In the genomic region with DNA sequence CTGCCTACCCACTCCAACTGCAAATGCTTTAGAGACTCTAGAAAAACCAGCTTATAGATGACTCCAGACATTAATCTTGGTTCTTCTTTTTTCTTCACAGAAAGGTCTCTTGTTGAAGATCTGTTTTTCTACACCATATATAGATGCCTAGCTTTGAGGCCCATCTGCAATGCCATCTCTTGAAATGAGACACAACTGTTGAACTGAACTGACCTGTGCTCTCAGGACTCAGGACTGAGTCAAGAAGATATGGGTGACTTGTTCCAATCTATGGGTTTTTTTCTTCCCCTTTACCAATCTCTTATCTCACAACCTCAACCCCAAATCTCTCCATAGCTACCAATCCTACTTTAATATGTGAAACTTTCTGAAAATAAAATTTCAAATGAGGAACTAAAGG, we compare ENCODE assay signal across 23 cellular contexts.
DNase-seq lines count a peak whose midpoint lies in the region; ATAC-seq and TF ChIP-seq lines count a peak whose summit lies in the region.
"Had no signal": no experiment of that assay in that cellular context is flagged by ENCODE, and none has a peak within 500 bp of the region (broad histone marks: within the 10 kb centered on the region; RNA-seq: fewer than 3 reads in every experiment).

No MANE protein-coding gene starts in this region.

- peak; percentile 31 for DNase-seq in GM13977 (ENCODE audit: low spot score)
- DNase-seq in OCI-M1 (lab: John Stamatoyannopoulos, UW) = peak; percentile 15
- no peak for DNase-seq in DMS153 (lab: John Stamatoyannopoulos, UW)
- no peak for DNase-seq in activated CD8-positive, alpha-beta memory T cell treated with anti-CD3 and anti-CD28 coated beads, Interleukin-2, amount 10 ng/mL, durations not matched to agents 7 days and 5 days
- DNase-seq in head of caudate nucleus = no peak
- DNase-seq: ACHN; activated CD4-positive, alpha-beta T cell treated with anti-CD3 and anti-CD28 coated beads, Interleukin-2, amount 50 U/mL, for 48 hours; activated naive CD4-positive, alpha-beta T cell; activated T-cell treated with anti-CD3 and anti-CD28 coated beads for 4 hours; caudate nucleus; CD4-positive, alpha-beta T cell; Karpas-422; left cardiac atrium; naive thymus-derived CD8-positive, alpha-beta T cell; NCI-H1105; NCI-H2081 treated with DMSO at 0.1 percent for 48 hours; NCI-H510A treated with DMSO at 0.1 percent for 48 hours had no signal

- in situ Hi-C loops in GM13977 (cut with MboI; ENCODE audit: low pct_unique_long_range_greater_than_20kb, low sequenced_read_pairs, unreplicated experiment) = no loop called here

- no peak overlapping the region for H3K27ac Mint-ChIP-seq in activated CD8-positive, alpha-beta memory T cell treated with anti-CD3 and anti-CD28 coated beads, Interleukin-2, amount 10 ng/mL, durations not matched to agents 7 days and 5 days
- H3K27ac Mint-ChIP-seq: CD4-positive, alpha-beta T cell; naive thymus-derived CD8-positive, alpha-beta T cell; stimulated activated effector memory CD8-positive, alpha-beta T cell treated with anti-CD3 and anti-CD28 coated beads, Interleukin-12 subunit alpha, Interleukin-12 subunit beta, amount 100 ng/mL, for 72 hours had no signal

- no peak for TF ChIP-seq CTCF in GM13977 (IDR thresholded peaks at IDR 0.05; ENCODE audit: extremely low read depth, insufficient read depth, missing control alignments)

- no peak overlapping the region for H3K4me3 Mint-ChIP-seq in activated CD8-positive, alpha-beta memory T cell treated with anti-CD3 and anti-CD28 coated beads, Interleukin-2, amount 10 ng/mL, durations not matched to agents 7 days and 5 days
- H3K4me3 Mint-ChIP-seq: CD4-positive, alpha-beta T cell; naive thymus-derived CD8-positive, alpha-beta T cell; stimulated activated effector memory CD8-positive, alpha-beta T cell treated with anti-CD3 and anti-CD28 coated beads, Interleukin-12 subunit alpha, Interleukin-12 subunit beta, amount 100 ng/mL, for 72 hours had no signal

- CTCF ChIA-PET in activated CD8-positive, alpha-beta memory T cell treated with anti-CD3 and anti-CD28 coated beads, Interleukin-2, amount 10 ng/mL, durations not matched to agents 7 days and 5 days (lab: Charles Lee) = no interaction called here

- no peaks in the 10 kb centered on the region for H3K27me3 Mint-ChIP-seq in activated CD8-positive, alpha-beta memory T cell treated with anti-CD3 and anti-CD28 coated beads, Interleukin-2, amount 10 ng/mL, durations not matched to agents 7 days and 5 days
- H3K27me3 Mint-ChIP-seq: CD4-positive, alpha-beta T cell; naive thymus-derived CD8-positive, alpha-beta T cell had no signal

- no peaks in the 10 kb centered on the region for H3K4me1 Mint-ChIP-seq in activated CD8-positive, alpha-beta memory T cell treated with anti-CD3 and anti-CD28 coated beads, Interleukin-2, amount 10 ng/mL, durations not matched to agents 7 days and 5 days
- H3K4me1 Mint-ChIP-seq: naive thymus-derived CD8-positive, alpha-beta T cell; stimulated activated effector memory CD8-positive, alpha-beta T cell treated with anti-CD3 and anti-CD28 coated beads, Interleukin-12 subunit alpha, Interleukin-12 subunit beta, amount 100 ng/mL, for 72 hours had no signal

- H3K9me3 Mint-ChIP-seq in activated CD8-positive, alpha-beta memory T cell treated with anti-CD3 and anti-CD28 coated beads, Interleukin-2, amount 10 ng/mL, durations not matched to agents 7 days and 5 days (ENCODE audit: low read depth) = no peaks in the 10 kb centered on the region
- H3K9me3 Mint-ChIP-seq: CD4-positive, alpha-beta T cell; naive thymus-derived CD8-positive, alpha-beta T cell; stimulated activated effector memory CD8-positive, alpha-beta T cell treated with anti-CD3 and anti-CD28 coated beads, Interleukin-12 subunit alpha, Interleukin-12 subunit beta, amount 100 ng/mL, for 72 hours had no signal

- peak; percentile 86 for ATAC-seq in GM21360 (IDR thresholded peaks at IDR 0.05; ENCODE audit: unreplicated experiment)
- ATAC-seq in HG02938 (IDR thresholded peaks at IDR 0.05; ENCODE audit: unreplicated experiment) = peak; percentile 58
- no peak for ATAC-seq in HG03095 (IDR thresholded peaks at IDR 0.05; ENCODE audit: unreplicated experiment)
- no peak for ATAC-seq in activated CD8-positive, alpha-beta memory T cell treated with anti-CD3 and anti-CD28 coated beads, Interleukin-2, amount 10 ng/mL, durations not matched to agents 7 days and 5 days
- ATAC-seq: esophagus mucosa; left cardiac atrium; naive thymus-derived CD8-positive, alpha-beta T cell; sciatic nerve; stimulated activated effector memory CD8-positive, alpha-beta T cell treated with anti-CD3 and anti-CD28 coated beads, Interleukin-12 subunit alpha, Interleukin-12 subunit beta, amount 100 ng/mL, for 72 hours had no signal

- no peaks in the 10 kb centered on the region for H3K36me3 Mint-ChIP-seq in activated CD8-positive, alpha-beta memory T cell treated with anti-CD3 and anti-CD28 coated beads, Interleukin-2, amount 10 ng/mL, durations not matched to agents 7 days and 5 days
- H3K36me3 Mint-ChIP-seq: naive thymus-derived CD8-positive, alpha-beta T cell; stimulated activated effector memory CD8-positive, alpha-beta T cell treated with anti-CD3 and anti-CD28 coated beads, Interleukin-12 subunit alpha, Interleukin-12 subunit beta, amount 100 ng/mL, for 72 hours had no signal

- intact Hi-C loops in head of caudate nucleus (cut with DNase I) = no loop called here

Comparison
In these comparisons a context has a peak if more than half of its experiments do, and no peak if none do; other contexts are left out.
1. DNase-seq: peak in GM13977 (single experiment) and OCI-M1 (single experiment); none in DMS153 (single experiment), activated CD8-positive, alpha-beta memory T cell treated with anti-CD3 and anti-CD28 coated beads, Interleukin-2, amount 10 ng/mL, durations not matched to agents 7 days and 5 days (single experiment) and head of caudate nucleus (0 of 42).
2. ATAC-seq: peak in GM21360 (single experiment) and HG02938 (single experiment); none in HG03095 (single experiment) and activated CD8-positive, alpha-beta memory T cell treated with anti-CD3 and anti-CD28 coated beads, Interleukin-2, amount 10 ng/mL, durations not matched to agents 7 days and 5 days (single experiment).